ENCODE assay signal across 8 cellular contexts in genomic region chr3:8501388-8502131, GRCh38. TPM values are rescaled to one million over a fixed set of nuclear protein-coding genes. Genes with fewer than 3 reads are reported as not detected.
DNase-seq lines count a peak whose midpoint lies in the region.

TSS of gene LMCD1 (plus strand) at chr3:8501823. CDS start at chr3:8501939, 116 bp downstream.

- no peaks in the 10 kb centered on the region for H3K36me3 Mint-ChIP-seq in activated naive CD8-positive, alpha-beta T cell

- peak within 1 kb of the TSS; percentile 86 for H3K4me3 Mint-ChIP-seq in activated naive CD8-positive, alpha-beta T cell

- DNase-seq in Daoy (ENCODE audit: low read depth): peak; percentile 96
- DNase-seq in GM23248: peak; percentile 98
- DNase-seq in LHCN-M2 (ENCODE audit: low read depth): peak; percentile 97
- peak; percentile 52 for DNase-seq in SKM-1 (lab: John Stamatoyannopoulos, UW; ENCODE audit: unreplicated experiment)
- DNase-seq in globus pallidus (ENCODE audit: low spot score): peak; percentile 97
- peak; percentile 74 to 98 (median 95) for DNase-seq in nucleus accumbens (lab: John Stamatoyannopoulos, UW)
- peak; percentile 74 to 98 (median 96) for DNase-seq in substantia nigra (lab: John Stamatoyannopoulos, UW)

- H3K4me1 ChIP-seq in GM23248 (ENCODE audit: insufficient read depth): peaks cover 47% of the 10 kb centered on the region

- no peaks in the 10 kb centered on the region for H3K27me3 ChIP-seq in GM23248 (replicated peaks; ENCODE audit: insufficient read depth)

- H3K9ac ChIP-seq in GM23248: peak within 1 kb of the TSS; percentile 86

- H3K27ac ChIP-seq in GM23248 (peak within 1 kb of the TSS; percentile 79), substantia nigra (ENCODE audit: low read depth, low read length, poor library complexity, severe bottlenecking) (peak within 1 kb of the TSS; percentile 95)

- no peaks in the 10 kb centered on the region for H3K9me3 ChIP-seq in GM23248 (ENCODE audit: low read depth)

- whole genome bisulfite sequencing in GM23248 (ENCODE audit: low coverage in 1 of 2, low lambda C conversion rate in 2 of 2, missing lambda C conversion rate in 2 of 2), 2 experiments: 1 to 2% methylated on average over 47 to 49 of the region's 49 CpGs

- peak within 1 kb of the TSS; percentile 99 for H3K4me2 ChIP-seq in GM23248 (ENCODE audit: unreplicated experiment)

- no peaks in the 10 kb centered on the region for H3K36me3 ChIP-seq in GM23248 (ENCODE audit: low read depth)

- in situ Hi-C loops in GM23248 (cut with MboI): no loop called here

- peaks cover 65% of the 10 kb centered on the region for H3F3A ChIP-seq in GM23248 (ENCODE audit: insufficient read depth)

- peak within 1 kb of the TSS; percentile 80 for H2AFZ ChIP-seq in GM23248

- H3K4me3 ChIP-seq in GM23248: peak within 1 kb of the TSS; percentile 84

- H4K20me1 ChIP-seq in GM23248 (ENCODE audit: insufficient read depth): no peaks in the 10 kb centered on the region

- peaks cover 2% of the 10 kb centered on the region for H3K27me3 Mint-ChIP-seq in activated naive CD8-positive, alpha-beta T cell

- H3K9me3 Mint-ChIP-seq in activated naive CD8-positive, alpha-beta T cell (ENCODE audit: low read depth): no peaks in the 10 kb centered on the region

- peaks cover 35% of the 10 kb centered on the region for H3K79me2 ChIP-seq in GM23248 (ENCODE audit: insufficient read depth)

- no peak within 1 kb of the TSS for H3K27ac Mint-ChIP-seq in activated naive CD8-positive, alpha-beta T cell

- no peaks in the 10 kb centered on the region for H3K9me2 ChIP-seq in GM23248 (ENCODE audit: insufficient read depth)

- peaks cover 12% of the 10 kb centered on the region for H3K4me1 Mint-ChIP-seq in activated naive CD8-positive, alpha-beta T cell (ENCODE audit: low read depth)

RNA-seq across cellular contexts. Expression of gene LMCD1, which starts in this region (rescaled TPM):
- 14.5 and 18.7 TPM in 2 replicates for total RNA-seq in Daoy (2014; rRNA removed; shearing (Covaris generic))
- 149 and 259 TPM in 2 replicates for total RNA-seq in GM23248 (2014; rRNA removed; shearing (Covaris generic))
- 187 and 189 TPM in 2 replicates for polyA plus RNA-seq in GM23248 (2016; fragmentation: Nextera tagmentation; extraction: Ambion mirVana)
- total RNA-seq in LHCN-M2 (2014; rRNA removed): 30.3 and 31.2 TPM in 2 replicates
- polyA plus RNA-seq in LHCN-M2 (2012): 160 TPM

Comparison
In these comparisons a context has a peak if more than half of its experiments do, and no peak if none do; other contexts are left out.
1. Peak in every context shown above with its lines: DNase-seq, H3K4me3 ChIP-seq and H3K27ac ChIP-seq.